ENCODE assay signal across 8 cellular contexts in the genomic region with DNA sequence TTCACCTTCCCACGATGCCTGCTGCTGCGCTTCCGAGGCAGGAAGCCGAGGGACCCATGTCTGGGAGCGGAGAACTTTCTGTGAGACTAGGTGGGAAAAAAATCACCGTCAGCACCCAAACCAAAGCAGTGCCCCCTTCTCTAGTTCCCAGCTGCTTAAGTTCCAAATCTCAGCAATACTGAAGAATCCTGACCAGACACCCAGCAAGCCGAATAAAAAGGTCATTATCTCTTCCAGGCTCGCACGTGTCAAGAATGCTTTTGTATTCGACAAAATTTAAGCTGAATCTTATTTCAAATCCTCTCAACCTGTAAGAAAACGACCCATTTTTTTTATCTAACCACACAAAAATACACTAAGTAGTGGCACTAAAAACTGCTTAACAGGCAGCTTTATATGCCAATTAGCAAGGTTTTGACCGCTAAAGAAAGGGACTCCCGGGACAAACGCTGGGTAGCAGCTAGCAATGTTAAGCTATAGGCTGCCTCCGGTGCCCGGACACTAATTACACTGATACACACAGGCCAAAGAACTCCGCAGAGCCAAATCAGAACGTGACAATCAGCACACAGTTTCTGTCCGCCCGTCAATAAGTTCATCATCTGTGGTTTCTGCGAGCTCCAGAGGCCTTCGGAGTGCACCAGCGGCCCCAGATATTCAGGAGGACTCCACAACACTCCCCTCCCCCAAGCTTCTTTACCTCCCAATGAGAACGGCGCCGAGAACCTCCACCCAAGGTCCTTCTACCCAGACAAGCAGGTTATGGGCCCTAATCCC. TPM values are rescaled to one million over a fixed set of nuclear protein-coding genes. Genes with fewer than 3 reads are reported as not detected.
DNase-seq lines count a peak whose midpoint lies in the region; ATAC-seq, FAIRE-seq and TF ChIP-seq lines count a peak whose summit lies in the region.

No MANE protein-coding gene starts in this region.

- H3K4me3 ChIP-seq in MM.1S (ENCODE audit: low read length): peak overlapping the region; percentile 90
- H3K4me3 ChIP-seq in astrocyte of the spinal cord (ENCODE audit: low read depth, low read length): peak overlapping the region; percentile 98
- peak overlapping the region; percentile 67 to 85 (median 80) for H3K4me3 ChIP-seq in keratinocyte (ENCODE audit: control insufficient read depth in 2 of 3, extremely low read depth in 1 of 3, insufficient read depth in 2 of 3, low read depth in 1 of 3, low read length in 3 of 3)

- H3K36me3 ChIP-seq in MM.1S (replicated peaks; ENCODE audit: insufficient read depth, low read length): peaks cover 33% of the 10 kb centered on the region
- H3K36me3 ChIP-seq in keratinocyte (ENCODE audit: control insufficient read depth in 2 of 2, extremely low read depth in 1 of 2, insufficient read depth in 2 of 2, low read length in 2 of 2): peaks cover 37 to 54% of the 10 kb centered on the region in 2 experiments

- peaks cover 4% of the 10 kb centered on the region for H3K9me1 ChIP-seq in keratinocyte (ENCODE audit: control insufficient read depth, extremely low read depth, insufficient read depth, low read length)

- no peaks in the 10 kb centered on the region for H3K9me3 Mint-ChIP-seq in stimulated activated naive B cell treated with anti-CD40 and anti-IgM and Interleukin-4, amounts not matched to agents 10 μg/mL and 1 μg/mL and 100 μg/mL, for 72 hours

- H3K4me1 Mint-ChIP-seq in stimulated activated naive B cell treated with anti-CD40 and anti-IgM and Interleukin-4, amounts not matched to agents 10 μg/mL and 1 μg/mL and 100 μg/mL, for 72 hours: peaks cover 41 to 56% of the 10 kb centered on the region in 2 donors

- no peaks in the 10 kb centered on the region for H3K27me3 ChIP-seq in MM.1S (replicated peaks; ENCODE audit: insufficient read depth, low read length)
- H3K27me3 ChIP-seq in keratinocyte (ENCODE audit: control insufficient read depth, extremely low read depth, insufficient read depth, low read length): no peaks in the 10 kb centered on the region

- H3K9me2 ChIP-seq in MM.1S (replicated peaks; ENCODE audit: insufficient read depth, low read length): no peaks in the 10 kb centered on the region

- peak; percentile 4 to 7 for ATAC-seq in stimulated activated naive B cell treated with anti-CD40 and anti-IgM and Interleukin-4, amounts not matched to agents 10 μg/mL and 1 μg/mL and 100 μg/mL, for 72 hours (replicated peaks)

- dilution Hi-C loops in keratinocyte (cut with MboI; ENCODE audit: extremely low pct_ligation_motif_present, low sequenced_read_pairs): no loop called here

- no peaks in the 10 kb centered on the region for H3K9me3 ChIP-seq in MM.1S (replicated peaks; ENCODE audit: insufficient read depth, low read length)
- H3K9me3 ChIP-seq in keratinocyte (ENCODE audit: control insufficient read depth, low read depth, low read length): no peaks in the 10 kb centered on the region

- no peaks in the 10 kb centered on the region for H3K27me3 Mint-ChIP-seq in stimulated activated naive B cell treated with anti-CD40 and anti-IgM and Interleukin-4, amounts not matched to agents 10 μg/mL and 1 μg/mL and 100 μg/mL, for 72 hours

- H3K4me1 ChIP-seq in MM.1S (ENCODE audit: low read length) (peaks cover 14% of the 10 kb centered on the region), keratinocyte (ENCODE audit: control insufficient read depth, extremely low read depth, insufficient read depth, low read length) (peaks cover 24% of the 10 kb centered on the region)

- H3K4me2 ChIP-seq in MM.1S (ENCODE audit: low read depth, low read length): peak overlapping the region; percentile 77
- H3K4me2 ChIP-seq in keratinocyte (ENCODE audit: control insufficient read depth, extremely low read depth, insufficient read depth, low read depth, low read length): peak overlapping the region; percentile 87

- TF ChIP-seq CTCF in MM.1S (IDR thresholded peaks at IDR 0.05; ENCODE audit: low read length) (no peak), astrocyte of the spinal cord (IDR thresholded peaks at IDR 0.05; ENCODE audit: low read depth, low read length) (no peak), keratinocyte (optimal IDR thresholded peaks at IDR 0.05 in 1 of 3, IDR thresholded peaks at IDR 0.05 in 1 of 3, conservative IDR thresholded peaks at IDR 0.05 in 1 of 3; ENCODE audit: extremely low read depth in 1 of 3, insufficient read depth in 2 of 3, low read length in 3 of 3) (no peak)

- H3K27ac Mint-ChIP-seq in stimulated activated naive B cell treated with anti-CD40 and anti-IgM and Interleukin-4, amounts not matched to agents 10 μg/mL and 1 μg/mL and 100 μg/mL, for 72 hours: peak overlapping the region; percentile 100

- H3K27ac ChIP-seq in MM.1S (ENCODE audit: low read length) (peak overlapping the region; percentile 99), keratinocyte (ENCODE audit: control insufficient read depth, insufficient read depth, low read length) (peak overlapping the region; percentile 99)

- H3K79me2 ChIP-seq in MM.1S (ENCODE audit: low read length): peaks cover 57% of the 10 kb centered on the region
- peaks cover 57% of the 10 kb centered on the region for H3K79me2 ChIP-seq in keratinocyte (ENCODE audit: control insufficient read depth, insufficient read depth, low read length)

- H3K4me3 Mint-ChIP-seq in stimulated activated naive B cell treated with anti-CD40 and anti-IgM and Interleukin-4, amounts not matched to agents 10 μg/mL and 1 μg/mL and 100 μg/mL, for 72 hours: peak overlapping the region; percentile 98 to 100

- FAIRE-seq in keratinocyte (lab: Jason Lieb, UNC): no peak

- no peak overlapping the region for H2AFZ ChIP-seq in MM.1S (ENCODE audit: low read length)
- H2AFZ ChIP-seq in keratinocyte (ENCODE audit: control insufficient read depth, low read length): no peak overlapping the region

- peak; percentile 23 for DNase-seq in activated CD4-positive, alpha-beta T cell treated with anti-CD3 and anti-CD28 coated beads for 1 hour
- DNase-seq in activated CD4-positive, alpha-beta T cell treated with anti-CD3 and anti-CD28 coated beads, Interleukin-2, amount 50 U/mL, for 48 hours: no peak
- DNase-seq in MM.1S: peak; percentile 51
- DNase-seq in astrocyte of the spinal cord (ENCODE audit: low read depth, low spot score): no peak
- peak; percentile 23 for DNase-seq in keratinocyte (ENCODE audit: low read depth, low spot score)
- DNase-seq in stimulated activated naive B cell treated with anti-CD40 and anti-IgM and Interleukin-4, amounts not matched to agents 10 μg/mL and 1 μg/mL and 100 μg/mL, for 72 hours: no peak
- DNase-seq in NCI-H1436 (lab: John Stamatoyannopoulos, UW): no peak
- DNase-seq in 8988T: no peak

- in situ Hi-C loops in astrocyte of the spinal cord (cut with HindIII; ENCODE audit: low sequenced_read_pairs): no loop called here

- peaks cover 44 to 62% of the 10 kb centered on the region in 2 donors for H3K36me3 Mint-ChIP-seq in stimulated activated naive B cell treated with anti-CD40 and anti-IgM and Interleukin-4, amounts not matched to agents 10 μg/mL and 1 μg/mL and 100 μg/mL, for 72 hours

- peaks cover 65% of the 10 kb centered on the region for H3F3A ChIP-seq in MM.1S (ENCODE audit: insufficient read depth, low read length)

- peak overlapping the region; percentile 96 for H3K9ac ChIP-seq in MM.1S (ENCODE audit: low read length)
- peak overlapping the region; percentile 100 for H3K9ac ChIP-seq in keratinocyte (ENCODE audit: control insufficient read depth, extremely low read depth, insufficient read depth, low read length)

- H4K20me1 ChIP-seq in MM.1S (ENCODE audit: insufficient read depth, low read length) (peaks cover 45% of the 10 kb centered on the region), keratinocyte (ENCODE audit: control insufficient read depth, extremely low read depth, insufficient read depth, low read length) (peaks cover 44% of the 10 kb centered on the region)

RNA-seq across cellular contexts. Expression of gene RPL3, which starts 0.7 kb away (rescaled TPM):
- polyA plus RNA-seq in keratinocyte: 2,424 to 2,611 TPM (median 2,538 TPM) in 3 replicates
- polyA plus RNA-seq in keratinocyte (2011; ENCODE audit: low read depth): 2,618 TPM
- polyA plus RNA-seq in keratinocyte (2011; cell fraction: cytosol; rRNA removed): 2,037 and 2,979 TPM in 2 replicates
- 1,267 and 1,276 TPM in 2 replicates for polyA plus RNA-seq in keratinocyte (2011; cell fraction: nucleus; rRNA removed)
- 2,146 and 2,726 TPM in 2 replicates for polyA plus RNA-seq in keratinocyte (2012; ENCODE audit: low replicate concordance)
- 1,617 to 1,755 TPM (median 1,669 TPM) in 3 replicates for polyA minus RNA-seq in keratinocyte
- polyA minus RNA-seq in keratinocyte (2011; cell fraction: cytosol; rRNA and poly(A)+ RNA removed): 2,002 TPM
- polyA minus RNA-seq in keratinocyte (2011; cell fraction: nucleus; rRNA and poly(A)+ RNA removed): 534 and 588 TPM in 2 replicates

RNA-seq across cellular contexts. Expression of gene SYNGR1, which starts 31.1 kb away (rescaled TPM):
- 0.63 to 1.4 TPM (median 0.76 TPM) in 3 replicates for polyA plus RNA-seq in keratinocyte
- polyA plus RNA-seq in keratinocyte (2011; ENCODE audit: low read depth): 0.67 TPM
- 1.2 and 2.7 TPM in 2 replicates for polyA plus RNA-seq in keratinocyte (2011; cell fraction: cytosol; rRNA removed)
- polyA plus RNA-seq in keratinocyte (2011; cell fraction: nucleus; rRNA removed): 1.5 and 2.7 TPM in 2 replicates
- polyA plus RNA-seq in keratinocyte (2012; ENCODE audit: low replicate concordance): 0.78 and 2.2 TPM in 2 replicates
- 0.54 to 1.9 TPM (median 0.56 TPM) in 3 replicates for polyA minus RNA-seq in keratinocyte
- polyA minus RNA-seq in keratinocyte (2011; cell fraction: cytosol; rRNA and poly(A)+ RNA removed): 1.5 TPM
- polyA minus RNA-seq in keratinocyte (2011; cell fraction: nucleus; rRNA and poly(A)+ RNA removed): 0.62 and 1.3 TPM in 2 replicates

Comparison
In these comparisons a context has a peak if more than half of its experiments do, and no peak if none do; other contexts are left out.
1. DNase-seq: peak in activated CD4-positive, alpha-beta T cell treated with anti-CD3 and anti-CD28 coated beads for 1 hour (single experiment), MM.1S (single experiment) and keratinocyte (single experiment); none in activated CD4-positive, alpha-beta T cell treated with anti-CD3 and anti-CD28 coated beads, Interleukin-2, amount 50 U/mL, for 48 hours (0 of 2), astrocyte of the spinal cord (single experiment), stimulated activated naive B cell treated with anti-CD40 and anti-IgM and Interleukin-4, amounts not matched to agents 10 μg/mL and 1 μg/mL and 100 μg/mL, for 72 hours (single experiment), NCI-H1436 (single experiment) and 8988T (single experiment).
2. Peak in every context shown above with its lines, with median percentiles within 50 percentile points of each other: H3K4me3 ChIP-seq.